28 cellular contexts compared by ENCODE assay signal in genomic region chr6:134888316-134888715, GRCh38.
"Had no signal": no experiment of that assay in that cellular context is flagged by ENCODE, and none has a peak within 500 bp of the region (broad histone marks: within the 10 kb centered on the region; RNA-seq: fewer than 3 reads in every experiment).

No MANE protein-coding gene starts in this region.

- H3K4me1 Mint-ChIP-seq: endodermal cell; naive B cell; neural crest cell; stimulated activated memory B cell treated with anti-CD40 and anti-IgM and Interleukin-4, amounts not matched to agents 10 μg/mL and 1 μg/mL and 100 μg/mL, for 72 hours had no signal

- H3K4me3 ChIP-seq: dorsolateral prefrontal cortex, gastrocnemius medialis, left lung, mucosa of descending colon, prostate gland, right atrium auricular region, skin epidermis, spleen, thoracic aorta, tibial nerve, upper lobe of left lung had no signal

- H3K27me3 ChIP-seq: dorsolateral prefrontal cortex, gastrocnemius medialis, neutrophil, right atrium auricular region, tibial nerve, upper lobe of left lung had no signal

- H3K4me1 ChIP-seq: gastrocnemius medialis, left lung, prostate gland, right atrium auricular region, spleen, tibial nerve, upper lobe of left lung had no signal

- H3K27ac ChIP-seq: epithelial cell of prostate, gastrocnemius medialis, left lung, neutrophil, prostate gland, right atrium auricular region, skin epidermis, spleen, thoracic aorta, tibial nerve, upper lobe of left lung had no signal

- H3K4me3 Mint-ChIP-seq: endodermal cell; mesothelial cell of epicardium; naive B cell; natural killer cell treated with Interleukin-12 subunit alpha and Interleukin-12 subunit beta and Interleukin-15 and Interleukin-18, amount 100 ng/mL, for 72 hours; neural crest cell; stimulated activated memory B cell treated with anti-CD40 and anti-IgM and Interleukin-4, amounts not matched to agents 10 μg/mL and 1 μg/mL and 100 μg/mL, for 72 hours had no signal

- H3K9me3 Mint-ChIP-seq: natural killer cell treated with Interleukin-12 subunit alpha and Interleukin-12 subunit beta and Interleukin-15 and Interleukin-18, amount 100 ng/mL, for 72 hours had no signal

- H3K36me3 ChIP-seq: gastrocnemius medialis, left lung, neutrophil, prostate gland, right atrium auricular region, spleen, thoracic aorta, tibial nerve, upper lobe of left lung had no signal

- DNase-seq: dorsolateral prefrontal cortex; effector CD4-positive, alpha-beta T cell; endodermal cell; gastrocnemius medialis; head of caudate nucleus; left cardiac atrium; left lung; mesenchymal stem cell; mucosa of descending colon; naive B cell; spleen; stimulated activated CD4-positive, alpha-beta T cell treated with anti-CD3 and anti-CD28 coated beads, Interleukin-4, amount 100 ng/mL, for 4 hours; stimulated activated naive CD8-positive, alpha-beta T cell treated with anti-CD3 and anti-CD28 coated beads, Interleukin-15, Interleukin-2, amounts not matched to agents 100 U/mL and 50 U/mL, for 24 hours; substantia nigra; upper lobe of left lung had no signal

- H3K27ac Mint-ChIP-seq: endodermal cell; mesothelial cell of epicardium; naive B cell; natural killer cell treated with Interleukin-12 subunit alpha and Interleukin-12 subunit beta and Interleukin-15 and Interleukin-18, amount 100 ng/mL, for 72 hours; stimulated activated memory B cell treated with anti-CD40 and anti-IgM and Interleukin-4, amounts not matched to agents 10 μg/mL and 1 μg/mL and 100 μg/mL, for 72 hours had no signal

- ATAC-seq: esophagus mucosa; gastrocnemius medialis; left lung; mucosa of descending colon; natural killer cell treated with Interleukin-12 subunit alpha and Interleukin-12 subunit beta and Interleukin-15 and Interleukin-18, amount 100 ng/mL, for 72 hours; sciatic nerve; stimulated activated memory B cell treated with anti-CD40 and anti-IgM and Interleukin-4, amounts not matched to agents 10 μg/mL and 1 μg/mL and 100 μg/mL, for 72 hours; stimulated activated naive CD8-positive, alpha-beta T cell treated with anti-CD3 and anti-CD28 coated beads, Interleukin-15, Interleukin-2, amounts not matched to agents 100 U/mL and 50 U/mL, for 24 hours had no signal

- H3K9me3 ChIP-seq: gastrocnemius medialis, left lung, mucosa of descending colon, neutrophil, prostate gland, thoracic aorta had no signal

- H3K36me3 Mint-ChIP-seq: naive B cell; natural killer cell treated with Interleukin-12 subunit alpha and Interleukin-12 subunit beta and Interleukin-15 and Interleukin-18, amount 100 ng/mL, for 72 hours; stimulated activated memory B cell treated with anti-CD40 and anti-IgM and Interleukin-4, amounts not matched to agents 10 μg/mL and 1 μg/mL and 100 μg/mL, for 72 hours had no signal
